In the genomic region with DNA sequence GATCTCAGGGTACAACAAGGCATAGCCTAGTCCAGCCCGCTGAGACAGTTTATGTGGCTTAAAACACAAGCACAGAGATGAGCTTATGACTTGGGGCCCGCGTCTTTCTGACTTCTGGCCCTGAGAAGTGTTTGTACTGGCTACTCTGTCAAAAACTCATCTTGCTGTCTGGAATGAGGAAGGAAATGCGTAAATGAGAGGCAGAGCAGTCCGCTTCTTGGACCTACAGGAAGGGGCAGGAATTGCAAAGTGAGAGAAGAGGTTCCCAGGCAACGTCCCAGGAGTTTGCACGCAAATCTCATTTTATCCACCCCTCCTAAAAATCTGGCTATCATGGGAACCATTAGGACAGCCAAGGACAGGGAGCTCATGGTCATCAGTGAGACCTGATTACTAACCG, we compare ENCODE assay signal across 9 cellular contexts. TPM values are rescaled to one million over a fixed set of nuclear protein-coding genes. Genes with fewer than 3 reads are reported as not detected.
DNase-seq lines count a peak whose midpoint lies in the region; ATAC-seq and TF ChIP-seq lines count a peak whose summit lies in the region.
"Had no signal": no experiment of that assay in that cellular context is flagged by ENCODE, and none has a peak within 500 bp of the region (broad histone marks: within the 10 kb centered on the region; RNA-seq: fewer than 3 reads in every experiment).

No MANE protein-coding gene starts in this region.

- peak overlapping the region; percentile 32 for H3K4me3 Mint-ChIP-seq in mesothelial cell of epicardium
- no peak overlapping the region for H3K4me3 Mint-ChIP-seq in activated naive CD4-positive, alpha-beta T cell treated with anti-CD3 and anti-CD28 coated beads for 36 hours

- H3K27ac Mint-ChIP-seq in mesothelial cell of epicardium: peak overlapping the region; percentile 100
- H3K27ac Mint-ChIP-seq in activated naive CD4-positive, alpha-beta T cell treated with anti-CD3 and anti-CD28 coated beads for 36 hours: no peak overlapping the region

- DNase-seq in Right ventricle myocardium inferior (ENCODE audit: missing footprints) (no peak), cardiac septum (ENCODE audit: low spot score) (no peak), dermis microvascular lymphatic vessel endothelial cell (ENCODE audit: low read depth in 2 of 2) (peak; percentile 46 to 85), mesothelial cell of epicardium (ENCODE audit: low spot score in 2 of 2, unreplicated experiment in 2 of 2) (no peak), glomerular visceral epithelial cell (ENCODE audit: extremely low spot score) (no peak), NCI-H524 treated with DMSO at 0.1 percent for 48 hours (lab: John Stamatoyannopoulos, UW) (no peak)
- DNase-seq in effector memory CD4-positive, alpha-beta T cell: no peak
- DNase-seq in activated naive CD4-positive, alpha-beta T cell treated with anti-CD3 and anti-CD28 coated beads for 36 hours: no peak
- DNase-seq: NCI-H2227 treated with DMSO at 0.1 percent for 48 hours had no signal

- no peaks in the 10 kb centered on the region for H3K9me3 Mint-ChIP-seq in mesothelial cell of epicardium
- H3K9me3 Mint-ChIP-seq in activated naive CD4-positive, alpha-beta T cell treated with anti-CD3 and anti-CD28 coated beads for 36 hours: no peaks in the 10 kb centered on the region

- no peaks in the 10 kb centered on the region for H3K27me3 Mint-ChIP-seq in mesothelial cell of epicardium (ENCODE audit: low read depth)
- no peaks in the 10 kb centered on the region for H3K27me3 Mint-ChIP-seq in activated naive CD4-positive, alpha-beta T cell treated with anti-CD3 and anti-CD28 coated beads for 36 hours (ENCODE audit: low read depth)

- peak; percentile 45 for ATAC-seq in Right ventricle myocardium inferior

- peaks cover 85% of the 10 kb centered on the region for H3K4me1 Mint-ChIP-seq in mesothelial cell of epicardium
- peaks cover 73% of the 10 kb centered on the region for H3K4me1 Mint-ChIP-seq in activated naive CD4-positive, alpha-beta T cell treated with anti-CD3 and anti-CD28 coated beads for 36 hours (ENCODE audit: low read depth)

- H3K9me3 ChIP-seq in effector memory CD4-positive, alpha-beta T cell (ENCODE audit: control insufficient read depth, low read length): no peaks in the 10 kb centered on the region

- H3K27me3 ChIP-seq in effector memory CD4-positive, alpha-beta T cell (replicated peaks; ENCODE audit: control insufficient read depth, insufficient read depth, low read length, poor library complexity, severe bottlenecking): no peaks in the 10 kb centered on the region

- peaks cover 69% of the 10 kb centered on the region for H3K4me1 ChIP-seq in effector memory CD4-positive, alpha-beta T cell (ENCODE audit: control insufficient read depth, insufficient read depth, low read length, poor library complexity, severe bottlenecking)

- peaks cover 4% of the 10 kb centered on the region for H3K36me3 ChIP-seq in effector memory CD4-positive, alpha-beta T cell (ENCODE audit: control insufficient read depth, insufficient read depth, low read length)

- H3K36me3 Mint-ChIP-seq in mesothelial cell of epicardium: no peaks in the 10 kb centered on the region
- H3K36me3 Mint-ChIP-seq in activated naive CD4-positive, alpha-beta T cell treated with anti-CD3 and anti-CD28 coated beads for 36 hours (ENCODE audit: low read depth): peaks cover 21% of the 10 kb centered on the region

- H3K27ac ChIP-seq in effector memory CD4-positive, alpha-beta T cell (ENCODE audit: insufficient read depth, low read length, poor library complexity, severe bottlenecking): no peak overlapping the region

- CTCF ChIA-PET in activated naive CD4-positive, alpha-beta T cell treated with anti-CD3 and anti-CD28 coated beads for 36 hours (lab: Charles Lee): no interaction called here

- no peak overlapping the region for H3K4me3 ChIP-seq in effector memory CD4-positive, alpha-beta T cell (ENCODE audit: insufficient read depth, low read depth, low read length, poor library complexity, severe bottlenecking)

- no peak for TF ChIP-seq CTCF in mesothelial cell of epicardium (IDR thresholded peaks at IDR 0.05; ENCODE audit: unreplicated experiment)

- intact Hi-C loops in Right ventricle myocardium inferior (cut with DNase I): no loop called here
- intact Hi-C loops in cardiac septum (cut with DNase I): no loop called here
- intact Hi-C loops in activated naive CD4-positive, alpha-beta T cell treated with anti-CD3 and anti-CD28 coated beads for 36 hours (cut with micrococcal nuclease): loop anchor here (5.0 kb wide), 3 partner anchors 753 to 958 kb away; partner anchors contain the start of gene ZCCHC24

RNA-seq across cellular contexts. Expression of gene ANXA11, which starts 5.5 kb away (rescaled TPM):
- 420 TPM for total RNA-seq in Right ventricle myocardium inferior
- 406 TPM for total RNA-seq in cardiac septum
- total RNA-seq in dermis microvascular lymphatic vessel endothelial cell: 17.3 and 27.9 TPM in 2 replicates
- 215 to 238 TPM (median 226 TPM) in 3 replicates for total RNA-seq in mesothelial cell of epicardium
- total RNA-seq in activated naive CD4-positive, alpha-beta T cell treated with anti-CD3 and anti-CD28 coated beads for 36 hours: 100 to 1,000 TPM; 142 TPM

Comparison
In these comparisons a context has a peak if more than half of its experiments do, and no peak if none do; other contexts are left out.
1. DNase-seq: peak in dermis microvascular lymphatic vessel endothelial cell (2 of 2); none in Right ventricle myocardium inferior (single experiment), cardiac septum (single experiment), mesothelial cell of epicardium (0 of 2), effector memory CD4-positive, alpha-beta T cell (0 of 3), glomerular visceral epithelial cell (single experiment), NCI-H524 treated with DMSO at 0.1 percent for 48 hours (single experiment) and activated naive CD4-positive, alpha-beta T cell treated with anti-CD3 and anti-CD28 coated beads for 36 hours (single experiment).